In the genomic region with DNA sequence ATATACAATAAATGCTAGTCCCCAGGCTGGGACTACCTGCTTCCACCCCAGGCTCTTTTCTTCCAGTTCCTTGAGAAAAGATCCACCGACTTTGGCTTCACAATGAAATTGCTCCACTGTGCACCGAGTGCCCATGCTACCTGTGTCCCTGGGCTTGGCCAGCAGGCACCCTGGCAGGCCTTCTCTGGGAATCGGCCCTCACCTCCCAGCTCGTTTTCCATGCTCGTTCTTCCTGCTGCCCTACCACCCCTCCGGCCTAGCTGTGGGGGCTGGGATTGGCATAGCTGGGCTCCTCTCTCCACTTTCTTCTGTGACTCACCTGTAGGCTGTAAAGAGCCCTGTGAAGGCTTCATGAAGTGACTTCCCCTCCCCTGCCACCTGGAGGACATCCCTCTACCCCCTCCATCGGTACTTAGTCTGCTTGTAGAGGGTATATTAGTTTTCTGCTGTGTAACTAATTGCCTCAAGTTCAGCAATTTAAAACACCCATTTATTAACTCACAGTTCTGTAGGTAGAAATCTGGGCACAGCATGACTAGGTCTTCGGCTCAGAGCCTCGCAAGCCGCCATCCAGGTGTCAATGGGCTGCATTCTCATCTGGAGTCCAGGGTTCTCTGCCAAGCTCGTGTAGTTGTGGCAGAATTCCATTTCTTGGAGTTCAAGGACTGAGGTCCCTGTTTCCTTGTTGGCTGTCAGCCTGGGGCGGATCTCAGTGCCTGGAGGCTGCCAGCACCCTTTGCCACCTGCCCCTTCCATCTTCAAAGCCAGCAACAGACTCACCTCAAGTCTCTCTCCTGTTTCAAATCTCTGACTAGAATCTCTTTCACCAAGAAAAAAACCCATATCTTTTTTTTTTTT, we compare ENCODE assay signal across 19 cellular contexts. TPM values are rescaled to one million over a fixed set of nuclear protein-coding genes. Genes with fewer than 3 reads are reported as not detected.
DNase-seq lines count a peak whose midpoint lies in the region; ATAC-seq, FAIRE-seq and TF ChIP-seq lines count a peak whose summit lies in the region.
"Had no signal": no experiment of that assay in that cellular context is flagged by ENCODE, and none has a peak within 500 bp of the region (broad histone marks: within the 10 kb centered on the region; RNA-seq: fewer than 3 reads in every experiment).

No MANE protein-coding gene starts in this region.

- H3K79me2 ChIP-seq in mesendoderm (ENCODE audit: control insufficient read depth, insufficient read depth, low read length): no peaks in the 10 kb centered on the region

- WGBS in body of pancreas, 2 donors: 50 to 65% methylated on average over 11 to 12 of the region's 12 CpGs
- WGBS in mesendoderm (ENCODE audit: extremely low coverage, insufficient coverage, low lambda C conversion rate): no CpG with 5 or more reads among the region's 12 CpGs

- H3K36me3 ChIP-seq in body of pancreas (replicated peaks in 1 of 2; ENCODE audit: insufficient read depth in 1 of 2, low read depth in 2 of 2) (no peaks in the 10 kb centered on the region), mesendoderm (ENCODE audit: control insufficient read depth, insufficient read depth, low read length) (no peaks in the 10 kb centered on the region)
- H3K36me3 ChIP-seq: MG63 had no signal

- H3K4me1 ChIP-seq in body of pancreas: no peaks in the 10 kb centered on the region
- no peaks in the 10 kb centered on the region for H3K4me1 ChIP-seq in mesendoderm (ENCODE audit: control insufficient read depth, low read depth, low read length)
- H3K4me1 ChIP-seq: A549 had no signal

- H2BK5ac ChIP-seq in mesendoderm (ENCODE audit: low read length): no peak overlapping the region

- H3K9ac ChIP-seq in mesendoderm (ENCODE audit: low read length): no peak overlapping the region

- DNase-seq in body of pancreas (peak; percentile 19 to 55 (median 34)), mesendoderm (no peak), LoVo (ENCODE audit: low spot score) (no peak), RCC 7860 (ENCODE audit: low spot score) (no peak), NCI-H2107 (lab: John Stamatoyannopoulos, UW) (no peak)
- DNase-seq: CD4-positive, CD25-positive, alpha-beta regulatory T cell; DND-41; GOT3; KBM-7; MG63; NCI-H1092 treated with DMSO at 0.1 percent for 48 hours; NCI-H1694; NCI-H2171 treated with DMSO at 0.1 percent for 48 hours; NCI-H524; RPMI8226 had no signal

- H3K18ac ChIP-seq in mesendoderm (ENCODE audit: low read length): no peak overlapping the region

- H3K27me3 ChIP-seq in body of pancreas (no peaks in the 10 kb centered on the region), mesendoderm (ENCODE audit: insufficient read depth, low read length, poor library complexity) (no peaks in the 10 kb centered on the region)
- H3K27me3 ChIP-seq: MG63 had no signal

- no peak overlapping the region for H3K4me2 ChIP-seq in mesendoderm (ENCODE audit: low read length)
- H3K4me2 ChIP-seq: A549 had no signal

- no peak for FAIRE-seq in RCC 7860 (lab: Jason Lieb, UNC)
- FAIRE-seq: A549 had no signal

- no peak for TF ChIP-seq CTCF in body of pancreas (IDR thresholded peaks at IDR 0.05)

- H3K27ac ChIP-seq in body of pancreas (no peak overlapping the region), mesendoderm (ENCODE audit: low read depth, low read length) (no peak overlapping the region), temporal lobe (ENCODE audit: low read depth, low read length) (peak overlapping the region; percentile 70)
- H3K27ac ChIP-seq: A549 had no signal

- no peaks in the 10 kb centered on the region for H3K79me1 ChIP-seq in mesendoderm (ENCODE audit: low read length)

- no peak overlapping the region for H3K23ac ChIP-seq in mesendoderm (ENCODE audit: low read length)

- no peak for TF ChIP-seq POLR2A in body of pancreas (IDR thresholded peaks at IDR 0.05)

- no peak overlapping the region for H3K4ac ChIP-seq in mesendoderm (ENCODE audit: low read depth, low read length)

- ATAC-seq in HG02642 (IDR thresholded peaks at IDR 0.05; ENCODE audit: poor library complexity, unreplicated experiment) (peak; percentile 11), body of pancreas (no peak), HG03378 (IDR thresholded peaks at IDR 0.05; ENCODE audit: unreplicated experiment) (no peak)
- ATAC-seq: A549 had no signal

- H2AK5ac ChIP-seq in mesendoderm (ENCODE audit: low read length): no peak overlapping the region

- peak overlapping the region; percentile 25 for H3K56ac ChIP-seq in mesendoderm (ENCODE audit: low read length)

- H2BK15ac ChIP-seq in mesendoderm (replicated peaks; ENCODE audit: low read depth): no peak overlapping the region

- no peak overlapping the region for H2BK120ac ChIP-seq in mesendoderm (ENCODE audit: low read depth, low read length)

- H4K8ac ChIP-seq in mesendoderm (ENCODE audit: low read depth, low read length): no peak overlapping the region

- intact Hi-C loops in body of pancreas (cut with DNase I): no loop called here

- H3K9me3 ChIP-seq in body of pancreas: no peaks in the 10 kb centered on the region
- H3K9me3 ChIP-seq: A549, MG63 had no signal

- no peak overlapping the region for H4K5ac ChIP-seq in mesendoderm (ENCODE audit: low read length)

- H3K4me3 ChIP-seq in body of pancreas: no peak overlapping the region
- no peak overlapping the region for H3K4me3 ChIP-seq in mesendoderm (ENCODE audit: low read length)
- H3K4me3 ChIP-seq: A549, MG63 had no signal

RNA-seq across cellular contexts. Expression of gene DPYSL5, which starts 57.6 kb away (rescaled TPM):
- total RNA-seq in body of pancreas (not detected), temporal lobe (151 TPM)
- 0.90 TPM for polyA plus RNA-seq in mesendoderm (2013, experiment 1 of 2)
- polyA plus RNA-seq in mesendoderm (2013, experiment 2 of 2): 0.81 TPM
- total RNA-seq: CD4-positive, CD25-positive, alpha-beta regulatory T cell had no signal
- polyA plus RNA-seq: CD4-positive, CD25-positive, alpha-beta regulatory T cell had no signal

Comparison
In these comparisons a context has a peak if more than half of its experiments do, and no peak if none do; other contexts are left out.
1. DNase-seq: peak in body of pancreas (4 of 4); none in mesendoderm (single experiment), LoVo (single experiment), RCC 7860 (single experiment) and NCI-H2107 (single experiment).
2. RNA of gene DPYSL5, which starts 57.6 kb away (total RNA-seq): 151 TPM in temporal lobe (single experiment); not detected in body of pancreas; every median in the first group is over 100 times any median in the second.